ENCODE assay signal across 6 cellular contexts in the genomic region with DNA sequence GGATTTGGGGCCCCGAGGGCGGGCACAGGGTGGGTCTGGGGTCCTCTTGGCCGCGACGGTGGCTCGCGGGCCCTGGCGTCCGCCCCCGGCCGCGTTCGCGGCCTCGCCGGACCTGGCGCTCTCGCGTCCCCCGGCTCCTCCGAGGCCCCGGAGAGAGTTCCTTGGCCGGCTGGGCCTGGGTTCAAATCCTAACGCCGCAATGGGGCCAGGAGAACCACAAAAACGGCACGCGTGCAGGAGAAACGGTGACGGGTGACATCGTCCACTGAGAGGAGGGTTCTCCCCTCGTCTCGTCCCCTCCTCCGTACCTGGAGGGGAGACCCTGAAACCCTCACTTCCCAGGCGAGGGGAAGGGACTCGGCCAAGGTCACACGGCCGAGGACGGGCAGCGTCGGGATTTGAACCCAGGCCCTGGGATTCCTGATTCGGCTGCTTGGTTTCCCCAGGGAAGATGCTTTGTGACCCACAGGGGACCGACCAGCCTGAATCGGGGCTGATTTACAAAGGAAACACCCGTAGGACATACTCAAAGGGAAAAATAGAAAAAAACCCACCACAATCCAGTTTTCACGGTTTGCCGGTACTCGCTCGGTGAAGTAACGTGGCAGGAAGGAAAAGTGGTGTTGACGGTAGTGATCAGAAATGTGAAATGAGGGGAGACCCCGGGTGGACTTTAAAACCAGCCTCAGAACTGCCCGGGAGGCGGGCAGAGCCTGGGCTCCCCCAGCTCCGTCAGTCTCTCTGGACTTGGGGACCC. TPM values are rescaled to one million over a fixed set of nuclear protein-coding genes. Genes with fewer than 3 reads are reported as not detected.
DNase-seq lines count a peak whose midpoint lies in the region; ATAC-seq lines count a peak whose summit lies in the region.

No MANE protein-coding gene starts in this region.

- H3K4me3 Mint-ChIP-seq in activated T-cell treated with anti-CD3 and anti-CD28 coated beads, Interleukin-2, amount 50 U/mL, for 4 hours, result peak overlapping the region; percentile 100

- no peaks in the 10 kb centered on the region for H3K27me3 Mint-ChIP-seq in activated T-cell treated with anti-CD3 and anti-CD28 coated beads, Interleukin-2, amount 50 U/mL, for 4 hours (ENCODE audit: low read depth)

- H3K36me3 Mint-ChIP-seq in activated T-cell treated with anti-CD3 and anti-CD28 coated beads, Interleukin-2, amount 50 U/mL, for 4 hours (ENCODE audit: insufficient read depth), result peaks cover 49% of the 10 kb centered on the region

- ATAC-seq in HG02840 (IDR thresholded peaks at IDR 0.05; ENCODE audit: low FRiP score, unreplicated experiment), result peak; percentile 11
- peak; percentile 1 to 3 for ATAC-seq in activated T-cell treated with anti-CD3 and anti-CD28 coated beads, Interleukin-2, amount 50 U/mL, for 4 hours
- ATAC-seq in left lobe of liver, result peak; percentile 5
- no peak for ATAC-seq in GM18519 (IDR thresholded peaks at IDR 0.05; ENCODE audit: low FRiP score, unreplicated experiment)

- DNase-seq in activated T-cell treated with anti-CD3 and anti-CD28 coated beads, Interleukin-2, amount 50 U/mL, for 4 hours, result no peak
- peak; percentile 48 for DNase-seq in left lobe of liver (ENCODE audit: low spot score)
- no peak for DNase-seq in NCI-H226
- DNase-seq in HuH-7.5 (ENCODE audit: low spot score), result no peak

- no peaks in the 10 kb centered on the region for H3K9me3 Mint-ChIP-seq in activated T-cell treated with anti-CD3 and anti-CD28 coated beads, Interleukin-2, amount 50 U/mL, for 4 hours

- H3K4me1 Mint-ChIP-seq in activated T-cell treated with anti-CD3 and anti-CD28 coated beads, Interleukin-2, amount 50 U/mL, for 4 hours (ENCODE audit: low read depth), result peaks cover 71% of the 10 kb centered on the region

RNA-seq across cellular contexts. Expression of gene SAFB, which starts 0.7 kb away (rescaled TPM):
- 100 to 1,000 TPM; 169 to 191 (median 186) TPM for total RNA-seq in activated T-cell treated with anti-CD3 and anti-CD28 coated beads, Interleukin-2, amount 50 U/mL, for 4 hours
- total RNA-seq in left lobe of liver, result 48.6 TPM

RNA-seq across cellular contexts. Expression of gene SAFB2, which starts 1.0 kb away (rescaled TPM):
- total RNA-seq in activated T-cell treated with anti-CD3 and anti-CD28 coated beads, Interleukin-2, amount 50 U/mL, for 4 hours, result 100 to 1,000 TPM; 113 to 117 (median 113) TPM
- total RNA-seq in left lobe of liver, result 49.4 TPM

RNA-seq across cellular contexts. Expression of gene TINCR, which starts 55.8 kb away (rescaled TPM):
- 1 to 10 TPM in 1 of 3 donors, under 1 TPM in 2; 0.63 to 1.4 (median 0.81) TPM for total RNA-seq in activated T-cell treated with anti-CD3 and anti-CD28 coated beads, Interleukin-2, amount 50 U/mL, for 4 hours
- total RNA-seq in left lobe of liver, result not detected

RNA-seq across cellular contexts. Expression of gene MICOS13, which starts 56.7 kb away (rescaled TPM):
- total RNA-seq in activated T-cell treated with anti-CD3 and anti-CD28 coated beads, Interleukin-2, amount 50 U/mL, for 4 hours, result 100 to 1,000 TPM in 2 of 3 donors, 10 to 100 TPM in 1; 90.0 to 107 (median 103) TPM
- 38.4 TPM for total RNA-seq in left lobe of liver

RNA-seq across cellular contexts. Expression of gene HSD11B1L, which starts 57.3 kb away (rescaled TPM):
- 1 to 10 TPM; 2.6 to 2.7 (median 2.7) TPM for total RNA-seq in activated T-cell treated with anti-CD3 and anti-CD28 coated beads, Interleukin-2, amount 50 U/mL, for 4 hours
- total RNA-seq in left lobe of liver, result 4.1 TPM
